Comparison of ENCODE assay signal across 10 cellular contexts in genomic region chr9:70120834-70121510, GRCh38.
DNase-seq lines count a peak whose midpoint lies in the region; ATAC-seq and TF ChIP-seq lines count a peak whose summit lies in the region.
"Had no signal": no experiment of that assay in that cellular context is flagged by ENCODE, and none has a peak within 500 bp of the region (broad histone marks: within the 10 kb centered on the region; RNA-seq: fewer than 3 reads in every experiment).

No MANE protein-coding gene starts in this region.

- 48 to 62% methylated on average over 5 of the region's 5 CpGs for WGBS in tibial nerve, 2 donors

- peak overlapping the region in 2 of 4 donors; percentile 24 to 25 for H3K27ac ChIP-seq in tibial nerve
- no peak overlapping the region for H3K27ac ChIP-seq in naive thymus-derived CD4-positive, alpha-beta T cell (ENCODE audit: low read depth, low read length)

- no peak for TF ChIP-seq EP300 in tibial nerve (IDR thresholded peaks at IDR 0.05)

- CTCF ChIA-PET in naive thymus-derived CD4-positive, alpha-beta T cell (lab: Charles Lee): interaction anchor here (0.6 kb wide), 1 partner anchor 107 kb away, joined by 3 read pairs; no protein-coding TSS in a partner anchor

- H3K27me3 ChIP-seq in tibial nerve: no peaks in the 10 kb centered on the region
- no peaks in the 10 kb centered on the region for H3K27me3 ChIP-seq in naive thymus-derived CD4-positive, alpha-beta T cell (ENCODE audit: control insufficient read depth in 2 of 2, insufficient read depth in 2 of 2, low read length in 2 of 2)

- intact Hi-C loops in naive thymus-derived CD4-positive, alpha-beta T cell (cut with micrococcal nuclease): no loop called here

- H3K36me3 ChIP-seq in tibial nerve: peaks cover 0 to 40% (median 0%) of the 10 kb centered on the region in 3 donors
- H3K36me3 ChIP-seq in naive thymus-derived CD4-positive, alpha-beta T cell (ENCODE audit: control insufficient read depth in 2 of 3, insufficient read depth in 3 of 3, low read length in 3 of 3): no peaks in the 10 kb centered on the region

- peaks cover 6 to 15% (median 11%) of the 10 kb centered on the region in 5 donors for H3K27me3 Mint-ChIP-seq in naive thymus-derived CD4-positive, alpha-beta T cell

- peaks cover 0 to 13% (median 0%) of the 10 kb centered on the region in 4 donors for H3K4me1 ChIP-seq in tibial nerve
- H3K4me1 ChIP-seq in naive thymus-derived CD4-positive, alpha-beta T cell (ENCODE audit: control insufficient read depth in 2 of 2, insufficient read depth in 2 of 2, low read length in 2 of 2): no peaks in the 10 kb centered on the region

- H3K9me3 ChIP-seq in tibial nerve: no peaks in the 10 kb centered on the region
- H3K9me3 ChIP-seq in naive thymus-derived CD4-positive, alpha-beta T cell (ENCODE audit: control insufficient read depth in 2 of 3, low read length in 3 of 3): no peaks in the 10 kb centered on the region

- DNase-seq in activated CD4-positive, alpha-beta T cell treated with anti-CD3 and anti-CD28 coated beads for 48 hours: peak; percentile 22
- DNase-seq in activated CD4-positive, alpha-beta T cell treated with anti-CD3 and anti-CD28 coated beads, Interleukin-2, amount 50 U/mL, for 48 hours: no peak
- peak; percentile 57 for DNase-seq in amniotic stem cell (lab: John Stamatoyannopoulos, UW)
- peak; percentile 98 for DNase-seq in iris pigment epithelial cell (ENCODE audit: low read depth)
- DNase-seq in tibial nerve (ENCODE audit: low spot score in 2 of 2): peak; percentile 50 to 59
- DNase-seq in DMS153 (lab: John Stamatoyannopoulos, UW): no peak
- DNase-seq in superior temporal gyrus (ENCODE audit: extremely low spot score): no peak
- DNase-seq in naive thymus-derived CD4-positive, alpha-beta T cell: no peak
- DNase-seq: activated B cell treated with CpG ODN at 0.5 μM for 24 hours had no signal

- no peak overlapping the region for H3K27ac Mint-ChIP-seq in naive thymus-derived CD4-positive, alpha-beta T cell
- H3K27ac Mint-ChIP-seq: activated B cell treated with CpG ODN at 0.5 μM for 24 hours; stimulated activated naive CD8-positive, alpha-beta T cell treated with anti-CD3 and anti-CD28 coated beads, Interleukin-15, Interleukin-2, amounts not matched to agents 100 ng/mL and 50 ng/mL, for 24 hours had no signal

- H3K4me1 Mint-ChIP-seq in naive thymus-derived CD4-positive, alpha-beta T cell: no peaks in the 10 kb centered on the region
- H3K4me1 Mint-ChIP-seq: activated B cell treated with CpG ODN at 0.5 μM for 24 hours had no signal

- POLR2A ChIA-PET in naive thymus-derived CD4-positive, alpha-beta T cell (lab: Charles Lee): no interaction called here

- no peak overlapping the region for H3K4me3 ChIP-seq in tibial nerve
- H3K4me3 ChIP-seq in naive thymus-derived CD4-positive, alpha-beta T cell (ENCODE audit: low read length): no peak overlapping the region

- H3K9me3 Mint-ChIP-seq in naive thymus-derived CD4-positive, alpha-beta T cell: peaks cover 0 to 3% (median 0%) of the 10 kb centered on the region in 11 donors
- H3K9me3 Mint-ChIP-seq: activated B cell treated with CpG ODN at 0.5 μM for 24 hours; stimulated activated naive CD8-positive, alpha-beta T cell treated with anti-CD3 and anti-CD28 coated beads, Interleukin-15, Interleukin-2, amounts not matched to agents 100 ng/mL and 50 ng/mL, for 24 hours had no signal

- H3K4me3 Mint-ChIP-seq in naive thymus-derived CD4-positive, alpha-beta T cell: no peak overlapping the region
- H3K4me3 Mint-ChIP-seq: activated B cell treated with CpG ODN at 0.5 μM for 24 hours; stimulated activated naive CD8-positive, alpha-beta T cell treated with anti-CD3 and anti-CD28 coated beads, Interleukin-15, Interleukin-2, amounts not matched to agents 100 ng/mL and 50 ng/mL, for 24 hours had no signal

- no peak for ATAC-seq in naive thymus-derived CD4-positive, alpha-beta T cell

- H3K36me3 Mint-ChIP-seq in naive thymus-derived CD4-positive, alpha-beta T cell: no peaks in the 10 kb centered on the region

- no peak for TF ChIP-seq POLR2A in tibial nerve (IDR thresholded peaks at IDR 0.05)

- TF ChIP-seq CTCF in tibial nerve (IDR thresholded peaks at IDR 0.05): peak in 1 of 5 experiments; percentile 6

Comparison
In these comparisons a context has a peak if more than half of its experiments do, and no peak if none do; other contexts are left out.
1. DNase-seq: peak in activated CD4-positive, alpha-beta T cell treated with anti-CD3 and anti-CD28 coated beads for 48 hours (single experiment), amniotic stem cell (single experiment), iris pigment epithelial cell (single experiment) and tibial nerve (2 of 2); none in activated CD4-positive, alpha-beta T cell treated with anti-CD3 and anti-CD28 coated beads, Interleukin-2, amount 50 U/mL, for 48 hours (0 of 2), DMS153 (single experiment), superior temporal gyrus (single experiment) and naive thymus-derived CD4-positive, alpha-beta T cell (0 of 9).